26 cellular contexts compared by ENCODE assay signal in the genomic region with DNA sequence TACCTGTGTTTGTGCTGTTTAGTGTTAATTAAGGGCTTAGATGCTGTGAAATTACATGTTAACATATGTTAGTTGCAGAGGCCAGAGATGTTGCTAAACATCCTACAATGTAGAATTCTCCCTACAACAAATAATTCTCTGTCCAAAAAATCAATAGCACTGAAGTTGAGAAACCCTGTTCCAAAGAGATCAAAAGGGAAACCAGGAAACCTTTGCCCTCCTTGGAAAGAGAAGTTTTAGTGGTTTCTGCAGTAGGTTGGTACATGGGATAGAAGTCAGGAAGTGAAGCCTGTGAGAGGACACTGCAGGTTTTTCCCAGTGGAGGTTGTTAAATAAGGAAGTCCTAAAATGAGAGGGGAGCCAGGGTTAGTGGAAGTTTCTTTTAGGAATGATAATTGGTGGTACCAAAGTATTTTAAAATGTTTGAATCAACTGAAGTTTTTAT. TPM values are rescaled to one million over a fixed set of nuclear protein-coding genes. Genes with fewer than 3 reads are reported as not detected.
DNase-seq lines count a peak whose midpoint lies in the region; ATAC-seq and TF ChIP-seq lines count a peak whose summit lies in the region.
"Had no signal": no experiment of that assay in that cellular context is flagged by ENCODE, and none has a peak within 500 bp of the region (broad histone marks: within the 10 kb centered on the region; RNA-seq: fewer than 3 reads in every experiment).

No MANE protein-coding gene starts in this region.

- peak overlapping the region; percentile 13 for H3K27ac Mint-ChIP-seq in Caco-2 (ENCODE audit: unreplicated experiment)
- H3K27ac Mint-ChIP-seq in chondrocyte (ENCODE audit: unreplicated experiment), result peak overlapping the region; percentile 10
- no peak overlapping the region for H3K27ac Mint-ChIP-seq in activated CD4-positive, alpha-beta memory T cell treated with anti-CD3 and anti-CD28 coated beads, Interleukin-2, amount 10 ng/mL, durations not matched to agents 7 days and 5 days
- H3K27ac Mint-ChIP-seq: activated CD8-positive, alpha-beta T cell treated with anti-CD3 and anti-CD28 coated beads, Interleukin-2, amount 10 ng/mL, durations not matched to agents 7 days and 5 days; activated naive CD4-positive, alpha-beta T cell treated with anti-CD3 and anti-CD28 coated beads, Interleukin-2, amount 50 U/mL, for 72 hours; CD4-positive, alpha-beta memory T cell; IgD-negative memory B cell had no signal

- H3K27me3 ChIP-seq in Caco-2 (replicated peaks; ENCODE audit: control insufficient read depth, insufficient read depth, low read length) (no peaks in the 10 kb centered on the region), IMR-90 (ENCODE audit: control insufficient read depth, insufficient read depth, low read length) (no peaks in the 10 kb centered on the region), right lobe of liver (no peaks in the 10 kb centered on the region)
- H3K27me3 ChIP-seq: left lung, tibial nerve had no signal

- H4K8ac ChIP-seq in IMR-90 (ENCODE audit: low read depth in 2 of 2, low read length in 2 of 2), result peak overlapping the region in 1 of 2 experiments; percentile 10; a peak in 2 of 4 replicates

- H2BK5ac ChIP-seq in IMR-90 (ENCODE audit: low read depth, low read length, poor library complexity, severe bottlenecking), result no peak overlapping the region

- H3K4me2 ChIP-seq in IMR-90 (ENCODE audit: low read depth, low read length), result no peak overlapping the region
- H3K4me2 ChIP-seq: A549 had no signal

- no peak for TF ChIP-seq RAD21 in IMR-90 (IDR thresholded peaks at IDR 0.05; ENCODE audit: low read length)

- H3K27ac ChIP-seq in IMR-90 (ENCODE audit: insufficient read depth, low read length), result no peak overlapping the region
- H3K27ac ChIP-seq in right lobe of liver, result peak overlapping the region; percentile 47 to 81 (median 57)
- H3K27ac ChIP-seq: A549, neutrophil, tibial nerve had no signal

- peaks cover 3% of the 10 kb centered on the region; the same call in 1 of the 2 replicates for H3K9me1 ChIP-seq in IMR-90 (ENCODE audit: insufficient read depth, low read length)

- peak overlapping the region; percentile 69; the same call in 1 of the 2 replicates for H2BK120ac ChIP-seq in IMR-90 (ENCODE audit: low read depth, low read length)

- intact Hi-C loops in Caco-2 (cut with micrococcal nuclease; ENCODE audit: unreplicated experiment) (loop anchor here (2.0 kb wide), 1 partner anchor 16 kb away; no protein-coding TSS in a partner anchor), IMR-90 (cut with micrococcal nuclease) (no loop called here), right lobe of liver (cut with DNase I) (no loop called here)

- H3K18ac ChIP-seq in IMR-90 (ENCODE audit: low read depth, low read length), result no peak overlapping the region; the same call in 1 of the 2 replicates

- H2BK20ac ChIP-seq in IMR-90 (ENCODE audit: low read depth, low read length), result peak overlapping the region; percentile 73; the same call in 1 of the 2 replicates

- H4K91ac ChIP-seq in IMR-90 (ENCODE audit: insufficient read depth, low read depth, low read length), result no peak overlapping the region

- H3K4me3 Mint-ChIP-seq in Caco-2 (ENCODE audit: unreplicated experiment) (no peak overlapping the region), chondrocyte (ENCODE audit: unreplicated experiment) (no peak overlapping the region)
- H3K4me3 Mint-ChIP-seq in activated CD4-positive, alpha-beta memory T cell treated with anti-CD3 and anti-CD28 coated beads, Interleukin-2, amount 10 ng/mL, durations not matched to agents 7 days and 5 days, result no peak overlapping the region
- H3K4me3 Mint-ChIP-seq: activated CD8-positive, alpha-beta T cell treated with anti-CD3 and anti-CD28 coated beads, Interleukin-2, amount 10 ng/mL, durations not matched to agents 7 days and 5 days; CD4-positive, alpha-beta memory T cell had no signal

- H3K4me1 ChIP-seq in Caco-2 (peaks cover 36% of the 10 kb centered on the region), IMR-90 (ENCODE audit: control insufficient read depth, insufficient read depth, low read length) (peaks cover 7% of the 10 kb centered on the region), right lobe of liver (peaks cover 0 to 77% (median 26%) of the 10 kb centered on the region in 4 donors)

- H3K9me3 Mint-ChIP-seq in Caco-2 (ENCODE audit: unreplicated experiment), result no peaks in the 10 kb centered on the region
- H3K9me3 Mint-ChIP-seq in chondrocyte (ENCODE audit: low read depth), result no peaks in the 10 kb centered on the region
- H3K9me3 Mint-ChIP-seq in activated CD4-positive, alpha-beta memory T cell treated with anti-CD3 and anti-CD28 coated beads, Interleukin-2, amount 10 ng/mL, durations not matched to agents 7 days and 5 days, result no peaks in the 10 kb centered on the region
- H3K9me3 Mint-ChIP-seq: activated naive CD4-positive, alpha-beta T cell treated with anti-CD3 and anti-CD28 coated beads, Interleukin-2, amount 50 U/mL, for 72 hours; CD4-positive, alpha-beta memory T cell; IgD-negative memory B cell had no signal

- H3K23ac ChIP-seq in IMR-90 (ENCODE audit: low read depth, low read length), result no peak overlapping the region

- no peaks in the 10 kb centered on the region for H4K20me1 ChIP-seq in IMR-90 (ENCODE audit: insufficient read depth, low read length)

- POLR2A ChIA-PET in Caco-2 (lab: Charles Lee), result no interaction called here
- POLR2A ChIA-PET in IMR-90 (lab: Charles Lee; ENCODE audit: unreplicated experiment), result no interaction called here
- POLR2A ChIA-PET in activated CD4-positive, alpha-beta memory T cell treated with anti-CD3 and anti-CD28 coated beads, Interleukin-2, amount 10 ng/mL, durations not matched to agents 7 days and 5 days (lab: Charles Lee), result no interaction called here

- no peak overlapping the region for H2AK9ac ChIP-seq in IMR-90 (replicated peaks; ENCODE audit: low read depth, low read length, poor library complexity)

- no peak overlapping the region for H2AFZ ChIP-seq in IMR-90 (replicated peaks; ENCODE audit: low read length, poor library complexity)

- CTCF ChIA-PET in Caco-2 (lab: Charles Lee) (no interaction called here), IMR-90 (lab: Yijun Ruan, JAX) (no interaction called here)
- CTCF ChIA-PET in activated CD4-positive, alpha-beta memory T cell treated with anti-CD3 and anti-CD28 coated beads, Interleukin-2, amount 10 ng/mL, durations not matched to agents 7 days and 5 days (lab: Charles Lee), result no interaction called here

- H3K14ac ChIP-seq in IMR-90 (replicated peaks; ENCODE audit: low read depth, low read length), result no peak overlapping the region

- no peaks in the 10 kb centered on the region for H3K36me3 Mint-ChIP-seq in Caco-2 (ENCODE audit: insufficient read depth, unreplicated experiment)
- H3K36me3 Mint-ChIP-seq in chondrocyte (ENCODE audit: low read depth), result no peaks in the 10 kb centered on the region
- H3K36me3 Mint-ChIP-seq in activated CD4-positive, alpha-beta memory T cell treated with anti-CD3 and anti-CD28 coated beads, Interleukin-2, amount 10 ng/mL, durations not matched to agents 7 days and 5 days (ENCODE audit: low read depth), result no peaks in the 10 kb centered on the region
- H3K36me3 Mint-ChIP-seq: activated naive CD4-positive, alpha-beta T cell treated with anti-CD3 and anti-CD28 coated beads, Interleukin-2, amount 50 U/mL, for 72 hours; CD4-positive, alpha-beta memory T cell; IgD-negative memory B cell had no signal

- H3K27me3 Mint-ChIP-seq in Caco-2 (ENCODE audit: insufficient read depth, unreplicated experiment) (no peaks in the 10 kb centered on the region), chondrocyte (ENCODE audit: low read depth) (no peaks in the 10 kb centered on the region)
- H3K27me3 Mint-ChIP-seq in activated CD4-positive, alpha-beta memory T cell treated with anti-CD3 and anti-CD28 coated beads, Interleukin-2, amount 10 ng/mL, durations not matched to agents 7 days and 5 days, result peaks cover 38% of the 10 kb centered on the region
- H3K27me3 Mint-ChIP-seq: IgD-negative memory B cell had no signal

- H2AK5ac ChIP-seq in IMR-90 (ENCODE audit: low read depth, low read length), result no peak overlapping the region

- dilution Hi-C loops in IMR-90 (cut with HindIII; ENCODE audit: low sequenced_read_pairs, unreplicated experiment), result no loop called here

- ATAC-seq in IMR-90 (ENCODE audit: low read depth) (no peak), right lobe of liver (peak; percentile 71 to 86 (median 72))
- ATAC-seq: A549; activated CD8-positive, alpha-beta T cell treated with anti-CD3 and anti-CD28 coated beads, Interleukin-2, amount 10 ng/mL, durations not matched to agents 7 days and 5 days; activated naive CD4-positive, alpha-beta T cell treated with anti-CD3 and anti-CD28 coated beads, Interleukin-2, amount 50 U/mL, for 72 hours; left lung; sciatic nerve had no signal

- no peak overlapping the region for H3K56ac ChIP-seq in IMR-90 (ENCODE audit: extremely low read depth, insufficient read depth, low read length)

- no peaks in the 10 kb centered on the region for H3K9me3 ChIP-seq in Caco-2
- H3K9me3 ChIP-seq in IMR-90 (ENCODE audit: control insufficient read depth, insufficient read depth, low read length), result no peaks in the 10 kb centered on the region
- no peaks in the 10 kb centered on the region for H3K9me3 ChIP-seq in right lobe of liver
- H3K9me3 ChIP-seq: A549, left lung, neutrophil, tibial nerve had no signal

- BruUV-seq in Caco-2 (replicated peaks; lab: Mats Ljungman, UMichigan) (no TSS peak), IMR-90 (replicated peaks; lab: Mats Ljungman, UMichigan) (no TSS peak)

- H3K79me1 ChIP-seq in IMR-90 (ENCODE audit: low read depth in 1 of 2, low read length in 2 of 2), result 0 out of 4 replicates have a peak, but pooled peaks cover 0 to 5% of the 10 kb centered on the region in 2 experiments

- H3K4me1 Mint-ChIP-seq in Caco-2 (ENCODE audit: low read depth, unreplicated experiment) (peaks cover 7% of the 10 kb centered on the region), chondrocyte (ENCODE audit: low read depth) (peaks cover 48% of the 10 kb centered on the region)
- H3K4me1 Mint-ChIP-seq in activated CD4-positive, alpha-beta memory T cell treated with anti-CD3 and anti-CD28 coated beads, Interleukin-2, amount 10 ng/mL, durations not matched to agents 7 days and 5 days, result no peaks in the 10 kb centered on the region

- H3K36me3 ChIP-seq in Caco-2 (ENCODE audit: control insufficient read depth, insufficient read depth, low read length) (no peaks in the 10 kb centered on the region), IMR-90 (ENCODE audit: control insufficient read depth, insufficient read depth, low read length) (no peaks in the 10 kb centered on the region), right lobe of liver (no peaks in the 10 kb centered on the region)
- H3K36me3 ChIP-seq: left lung, neutrophil, tibial nerve had no signal

- peak in 1 of 2 experiments; percentile 43 for DNase-seq in Caco-2
- no peak for DNase-seq in IMR-90
- DNase-seq in chondrocyte (ENCODE audit: low spot score), result no peak
- DNase-seq in right lobe of liver, result no peak
- no peak for DNase-seq in activated CD4-positive, alpha-beta memory T cell treated with anti-CD3 and anti-CD28 coated beads, Interleukin-2, amount 10 ng/mL, durations not matched to agents 7 days and 5 days
- no peak for DNase-seq in GM13976 (ENCODE audit: low spot score)
- DNase-seq in activated CD4-positive, alpha-beta T cell treated with anti-CD3 and anti-CD28 coated beads for 1 hour, result no peak
- DNase-seq in NCI-H1436 (lab: John Stamatoyannopoulos, UW), result no peak
- DNase-seq: activated CD8-positive, alpha-beta T cell treated with anti-CD3 and anti-CD28 coated beads, Interleukin-2, amount 10 ng/mL, durations not matched to agents 7 days and 5 days; CD4-positive, alpha-beta memory T cell; DMS 273 treated with DMSO at 0.1 percent for 48 hours; effector CD8-positive, alpha-beta T cell; EL; left lung; NCI-H1092; NCI-H187; NCI-H2171; NCI-H82; SIG-M5; stimulated activated CD4-positive, alpha-beta T cell treated with anti-CD3 and anti-CD28 coated beads, Interleukin-4, amount 100 ng/mL, for 1 hour had no signal

- no peak overlapping the region for H2BK15ac ChIP-seq in IMR-90 (ENCODE audit: low read depth, low read length)

- no peak overlapping the region for H4K5ac ChIP-seq in IMR-90 (ENCODE audit: low read depth, low read length)

- H3K4me3 ChIP-seq in Caco-2 (ENCODE audit: low read depth, low read length) (no peak overlapping the region), IMR-90 (ENCODE audit: insufficient read depth, low read depth, low read length) (no peak overlapping the region), right lobe of liver (no peak overlapping the region)
- H3K4me3 ChIP-seq: A549, left lung, tibial nerve had no signal

- TF ChIP-seq POLR2A in IMR-90 (IDR thresholded peaks at IDR 0.05; ENCODE audit: low read depth, low read length) (no peak), right lobe of liver (IDR thresholded peaks at IDR 0.05) (no peak)

- no peak overlapping the region for H3K4ac ChIP-seq in IMR-90 (ENCODE audit: low read depth, low read length)

- TF ChIP-seq CTCF in Caco-2 (IDR thresholded peaks at IDR 0.05; ENCODE audit: insufficient read depth in 1 of 2, low read depth in 1 of 2, low read length in 1 of 2, severe bottlenecking in 1 of 2, unreplicated experiment in 1 of 2) (no peak), IMR-90 (conservative IDR thresholded peaks at IDR 0.05; ENCODE audit: low read depth, low read length) (no peak), chondrocyte (IDR thresholded peaks at IDR 0.05) (no peak), right lobe of liver (IDR thresholded peaks at IDR 0.05) (no peak), GM13976 (IDR thresholded peaks at IDR 0.05; ENCODE audit: borderline replicate concordance, control extremely low read depth, extremely low read depth, insufficient read depth, missing control alignments) (no peak)

- no peak overlapping the region for H3K9ac ChIP-seq in IMR-90 (ENCODE audit: low read depth, low read length)

- in situ Hi-C loops in IMR-90 (cut with MboI; ENCODE audit: low sequenced_read_pairs) (no loop called here), GM13976 (cut with MboI; ENCODE audit: low sequenced_read_pairs, unreplicated experiment) (no loop called here)

RNA-seq across cellular contexts. Expression of a gene that starts 6.3 kb away (rescaled TPM):
- 4.3 and 4.4 TPM in 2 replicates for total RNA-seq in Caco-2 (2022)
- 2.3 and 5.8 TPM in 2 replicates for total RNA-seq in IMR-90 (2012; rRNA removed)
- polyA plus RNA-seq in IMR-90 (2012; rRNA removed), result 3.0 TPM in 2 replicates
- polyA plus RNA-seq in IMR-90 (2012; cell fraction: cytosol; rRNA removed), result 0.24 and 0.30 TPM in 2 replicates
- 0.32 and 4.1 TPM in 2 replicates for polyA plus RNA-seq in IMR-90 (2012; cell fraction: nucleus; rRNA removed; ENCODE audit: low replicate concordance)
- total RNA-seq in chondrocyte, result 8.1 to 13.2 TPM (median 8.2 TPM) in 3 replicates
- total RNA-seq in right lobe of liver, result 10 to 100 TPM in 5 of 6 experiments, 1 to 10 TPM in 1; 8.8 to 18.5 (median 15.7) TPM
- 1 to 10 TPM; 1.5 to 2.3 TPM for total RNA-seq in activated CD4-positive, alpha-beta memory T cell treated with anti-CD3 and anti-CD28 coated beads, Interleukin-2, amount 10 ng/mL, durations not matched to agents 7 days and 5 days
